Comparison of ENCODE assay signal across 18 cellular contexts in the genomic region with DNA sequence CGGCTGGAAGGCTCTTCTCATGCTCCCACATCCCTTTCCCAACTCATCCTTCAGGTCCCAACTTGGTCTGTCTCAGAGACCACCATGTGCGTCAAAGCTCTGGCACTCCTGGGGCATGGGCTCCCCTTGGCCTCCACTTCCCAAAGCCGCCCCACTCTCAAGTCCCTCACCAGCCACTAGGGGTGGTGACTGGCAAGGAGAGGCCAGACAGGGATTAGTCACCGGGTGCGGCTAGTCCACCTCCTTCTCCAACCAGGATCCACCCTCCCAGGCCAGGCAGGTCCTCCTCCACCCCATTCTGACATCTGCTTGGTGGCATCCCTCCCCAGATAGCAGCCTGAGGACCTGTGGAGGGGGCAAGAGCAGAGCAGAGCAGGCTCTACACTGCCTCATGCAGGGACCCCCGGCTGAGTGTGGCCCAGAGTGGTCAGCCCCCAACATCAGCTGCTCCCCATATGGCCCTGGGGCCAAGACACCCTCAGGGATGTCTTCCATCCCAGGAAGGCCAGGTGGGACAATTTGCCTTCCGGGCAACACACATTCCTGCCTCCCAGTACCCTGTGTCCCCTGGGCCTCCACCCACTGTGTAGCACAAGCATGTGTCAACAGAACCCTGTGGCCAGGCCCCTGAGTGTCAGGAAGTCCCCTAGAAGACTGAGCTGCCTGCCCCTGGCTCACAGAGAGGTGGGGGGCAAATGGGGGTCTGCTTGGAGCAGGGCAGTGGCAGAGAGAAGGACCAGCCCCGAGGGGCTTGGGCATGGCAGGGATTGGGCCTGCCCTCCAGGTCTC. TPM values are rescaled to one million over a fixed set of nuclear protein-coding genes. Genes with fewer than 3 reads are reported as not detected.
DNase-seq lines count a peak whose midpoint lies in the region; ATAC-seq, FAIRE-seq and TF ChIP-seq lines count a peak whose summit lies in the region.
"Had no signal": no experiment of that assay in that cellular context is flagged by ENCODE, and none has a peak within 500 bp of the region (broad histone marks: within the 10 kb centered on the region; RNA-seq: fewer than 3 reads in every experiment).

No MANE protein-coding gene starts in this region.

- no peak overlapping the region for H3K4me3 Mint-ChIP-seq in astrocyte (ENCODE audit: unreplicated experiment)
- H3K4me3 Mint-ChIP-seq: activated naive CD4-positive, alpha-beta T cell treated with anti-CD3 and anti-CD28 coated beads, Interleukin-2, amount 50 U/mL, for 24 hours; CD4-positive, alpha-beta T cell; natural killer cell; stimulated activated naive CD8-positive, alpha-beta T cell treated with anti-CD3 and anti-CD28 coated beads, Interleukin-15, amount 100 ng/mL, for 72 hours had no signal

- H3K36me3 Mint-ChIP-seq in astrocyte (ENCODE audit: low read depth, unreplicated experiment): no peaks in the 10 kb centered on the region
- H3K36me3 Mint-ChIP-seq: activated naive CD4-positive, alpha-beta T cell treated with anti-CD3 and anti-CD28 coated beads, Interleukin-2, amount 50 U/mL, for 24 hours; natural killer cell had no signal

- no peak for FAIRE-seq in astrocyte (lab: Jason Lieb, UNC)
- FAIRE-seq: frontal cortex had no signal

- DNase-seq in BE2C (no peak), H7 (peak; percentile 65), astrocyte (ENCODE audit: low read depth) (peak; percentile 3), kidney tubule cell (ENCODE audit: low spot score) (peak; percentile 54), hypothalamus (lab: John Stamatoyannopoulos, UW) (no peak), NCI-H526 treated with DMSO at 0.1 percent for 48 hours (lab: John Stamatoyannopoulos, UW) (no peak), NCI-H446 treated with DMSO at 0.1 percent for 48 hours (lab: John Stamatoyannopoulos, UW) (no peak)
- DNase-seq: CD4-positive, alpha-beta T cell; dermis blood vessel endothelial cell; left cardiac atrium; natural killer cell; NCI-H524; stimulated activated naive CD8-positive, alpha-beta T cell treated with anti-CD3 and anti-CD28 coated beads, Interleukin-15, amount 100 ng/mL, for 72 hours had no signal

- no peaks in the 10 kb centered on the region for H3K9me3 ChIP-seq in BE2C
- peaks cover 5% of the 10 kb centered on the region for H3K9me3 ChIP-seq in astrocyte (ENCODE audit: insufficient read depth, low read depth, low read length)
- H3K9me3 ChIP-seq: right atrium auricular region had no signal

- H3K27me3 Mint-ChIP-seq in astrocyte (ENCODE audit: low read depth, unreplicated experiment): peaks cover 33% of the 10 kb centered on the region

- H3K9me3 Mint-ChIP-seq in astrocyte (ENCODE audit: unreplicated experiment): no peaks in the 10 kb centered on the region
- H3K9me3 Mint-ChIP-seq: activated naive CD4-positive, alpha-beta T cell treated with anti-CD3 and anti-CD28 coated beads, Interleukin-2, amount 50 U/mL, for 24 hours; CD4-positive, alpha-beta T cell; natural killer cell; stimulated activated naive CD8-positive, alpha-beta T cell treated with anti-CD3 and anti-CD28 coated beads, Interleukin-15, amount 100 ng/mL, for 72 hours had no signal

- H2AFZ ChIP-seq in astrocyte (ENCODE audit: low read depth, low read length): no peak overlapping the region

- no peak overlapping the region for H3K27ac Mint-ChIP-seq in astrocyte (ENCODE audit: unreplicated experiment)
- H3K27ac Mint-ChIP-seq: activated naive CD4-positive, alpha-beta T cell treated with anti-CD3 and anti-CD28 coated beads, Interleukin-2, amount 50 U/mL, for 24 hours; CD4-positive, alpha-beta T cell; natural killer cell had no signal

- no peak overlapping the region for H3K4me3 ChIP-seq in BE2C (ENCODE audit: low read depth, low read length)
- no peak overlapping the region for H3K4me3 ChIP-seq in H7 (ENCODE audit: insufficient read depth, low read depth, low read length)
- H3K4me3 ChIP-seq in astrocyte (ENCODE audit: insufficient read depth, low read depth, low read length): no peak overlapping the region
- H3K4me3 ChIP-seq: right atrium auricular region had no signal

- H4K20me1 ChIP-seq in astrocyte (ENCODE audit: insufficient read depth, low read length): peaks cover 7% of the 10 kb centered on the region

- peaks cover 6% of the 10 kb centered on the region for H3K4me1 Mint-ChIP-seq in astrocyte (ENCODE audit: low read depth, unreplicated experiment)
- H3K4me1 Mint-ChIP-seq: activated naive CD4-positive, alpha-beta T cell treated with anti-CD3 and anti-CD28 coated beads, Interleukin-2, amount 50 U/mL, for 24 hours; natural killer cell; stimulated activated naive CD8-positive, alpha-beta T cell treated with anti-CD3 and anti-CD28 coated beads, Interleukin-15, amount 100 ng/mL, for 72 hours had no signal

- no peak overlapping the region for H3K4me2 ChIP-seq in astrocyte (ENCODE audit: low read length)

- H3K4me1 ChIP-seq in BE2C: no peaks in the 10 kb centered on the region
- no peaks in the 10 kb centered on the region for H3K4me1 ChIP-seq in astrocyte (ENCODE audit: insufficient read depth, low read length)
- H3K4me1 ChIP-seq: right atrium auricular region had no signal

- H3K36me3 ChIP-seq in BE2C (no peaks in the 10 kb centered on the region), H7 (replicated peaks; ENCODE audit: control insufficient read depth, insufficient read depth, low read length) (no peaks in the 10 kb centered on the region), astrocyte (ENCODE audit: insufficient read depth, low read length) (no peaks in the 10 kb centered on the region)
- H3K36me3 ChIP-seq: right atrium auricular region had no signal

- TF ChIP-seq CTCF in BE2C (IDR thresholded peaks at IDR 0.05; ENCODE audit: low read depth, low read length) (0 out of 2 replicates have a peak, but pooled peaks have one; percentile 6), astrocyte (IDR thresholded peaks at IDR 0.05; ENCODE audit: insufficient read depth, low read depth, low read length) (no peak)

- ATAC-seq in GM19397 (IDR thresholded peaks at IDR 0.05; ENCODE audit: unreplicated experiment): no peak
- ATAC-seq: left cardiac atrium; natural killer cell; Right ventricle myocardium inferior; stimulated activated naive CD8-positive, alpha-beta T cell treated with anti-CD3 and anti-CD28 coated beads, Interleukin-15, amount 100 ng/mL, for 72 hours had no signal

- H3K27me3 ChIP-seq in BE2C (no peaks in the 10 kb centered on the region), H7 (ENCODE audit: control insufficient read depth, insufficient read depth, low read length) (no peaks in the 10 kb centered on the region), astrocyte (ENCODE audit: insufficient read depth, low read length) (no peaks in the 10 kb centered on the region)
- H3K27me3 ChIP-seq: right atrium auricular region had no signal

- H3K79me2 ChIP-seq in astrocyte (ENCODE audit: insufficient read depth, low read length): no peaks in the 10 kb centered on the region

- no peak overlapping the region for H3K27ac ChIP-seq in astrocyte (ENCODE audit: low read depth, low read length)
- H3K27ac ChIP-seq: right atrium auricular region had no signal

- H3K9ac ChIP-seq in astrocyte (ENCODE audit: low read length): no peak overlapping the region

RNA-seq across cellular contexts. Expression of a gene that starts 29.2 kb away (rescaled TPM):
- polyA plus RNA-seq in BE2C (2012; ENCODE audit: insufficient read depth, insufficient read length, low read depth): 90.9 TPM
- 32.6 and 36.0 TPM in 2 replicates for total RNA-seq in H7 (2014; rRNA removed; shearing (Covaris generic))
- 98.9 and 107 TPM in 2 replicates for total RNA-seq in astrocyte

RNA-seq across cellular contexts. Expression of a gene that starts 49.0 kb away (rescaled TPM):
- 0.56 TPM for polyA plus RNA-seq in BE2C (2012; ENCODE audit: insufficient read depth, insufficient read length, low read depth)
- total RNA-seq in H7 (2014; rRNA removed; shearing (Covaris generic)): 0.26 TPM in 1 of 2 replicates, not detected in the other
- total RNA-seq in astrocyte: 2.9 and 3.3 TPM in 2 replicates
- total RNA-seq: CD4-positive, alpha-beta T cell; dermis blood vessel endothelial cell; frontal cortex; natural killer cell; right atrium auricular region; Right ventricle myocardium inferior had no signal

Comparison
In these comparisons a context has a peak if more than half of its experiments do, and no peak if none do; other contexts are left out.
1. DNase-seq: peak in H7 (single experiment), astrocyte (single experiment) and kidney tubule cell (single experiment); none in BE2C (single experiment), hypothalamus (0 of 51), NCI-H526 treated with DMSO at 0.1 percent for 48 hours (single experiment) and NCI-H446 treated with DMSO at 0.1 percent for 48 hours (single experiment).